18 cellular contexts compared by ENCODE assay signal in genomic region chr18:1392865-1393734, GRCh38.
"Had no signal": no experiment of that assay in that cellular context is flagged by ENCODE, and none has a peak within 500 bp of the region (broad histone marks: within the 10 kb centered on the region; RNA-seq: fewer than 3 reads in every experiment).

No MANE protein-coding gene starts in this region.

- H3K4me3 ChIP-seq: adrenal gland, left lung, suprapubic skin, transverse colon, uterus had no signal

- DNase-seq: activated CD4-positive, alpha-beta T cell treated with anti-CD3 and anti-CD28 coated beads, Interleukin-2, amount 50 U/mL, for 1 hour; activated CD8-positive, alpha-beta memory T cell treated with anti-CD3 and anti-CD28 coated beads for 24 hours; activated gamma-delta T cell; activated T-cell treated with anti-CD3 and anti-CD28 coated beads, Interleukin-2, amount 50 U/mL, for 72 hours; adrenal gland; cerebellar nuclear complex; cortex of kidney; kidney; left lung; mammary epithelial cell; stimulated activated naive CD8-positive, alpha-beta T cell treated with anti-CD3 and anti-CD28 coated beads, Interleukin-15, amount 100 ng/mL, for 72 hours; T1000; transverse colon; uterus had no signal

- H3K4me1 ChIP-seq: adrenal gland, left lung, suprapubic skin, transverse colon, uterus had no signal

- H3K27me3 ChIP-seq: adrenal gland, left lung, suprapubic skin, transverse colon, uterus had no signal

- H3K36me3 Mint-ChIP-seq: activated naive CD4-positive, alpha-beta T cell treated with anti-CD3 and anti-CD28 coated beads, Interleukin-2, amount 50 U/mL, for 24 hours had no signal

- H3K36me3 ChIP-seq: adrenal gland, left lung, suprapubic skin, transverse colon, uterus had no signal

- ATAC-seq: activated CD4-positive, CD25-positive, alpha-beta regulatory T cell treated with anti-CD3 and anti-CD28 coated beads, Interleukin-2, amount 50 U/mL, for 24 hours; activated T-cell treated with anti-CD3 and anti-CD28 coated beads, Interleukin-2, amount 50 U/mL, for 72 hours; left lung; stimulated activated naive CD8-positive, alpha-beta T cell treated with anti-CD3 and anti-CD28 coated beads, Interleukin-15, amount 100 ng/mL, for 72 hours had no signal

- H3K9me3 ChIP-seq: adrenal gland, suprapubic skin, uterus had no signal

- H3K27ac Mint-ChIP-seq: activated naive CD4-positive, alpha-beta T cell treated with anti-CD3 and anti-CD28 coated beads, Interleukin-2, amount 50 U/mL, for 24 hours; activated T-cell treated with anti-CD3 and anti-CD28 coated beads, Interleukin-2, amount 50 U/mL, for 72 hours; progenitor cell of endocrine pancreas; stimulated activated naive CD8-positive, alpha-beta T cell treated with anti-CD3 and anti-CD28 coated beads, Interleukin-15, amount 100 ng/mL, for 72 hours had no signal

- H3K27ac ChIP-seq: adrenal gland, left lung, suprapubic skin, transverse colon, uterus had no signal
